Comparison of ENCODE assay signal across 36 cellular contexts in the genomic region with DNA sequence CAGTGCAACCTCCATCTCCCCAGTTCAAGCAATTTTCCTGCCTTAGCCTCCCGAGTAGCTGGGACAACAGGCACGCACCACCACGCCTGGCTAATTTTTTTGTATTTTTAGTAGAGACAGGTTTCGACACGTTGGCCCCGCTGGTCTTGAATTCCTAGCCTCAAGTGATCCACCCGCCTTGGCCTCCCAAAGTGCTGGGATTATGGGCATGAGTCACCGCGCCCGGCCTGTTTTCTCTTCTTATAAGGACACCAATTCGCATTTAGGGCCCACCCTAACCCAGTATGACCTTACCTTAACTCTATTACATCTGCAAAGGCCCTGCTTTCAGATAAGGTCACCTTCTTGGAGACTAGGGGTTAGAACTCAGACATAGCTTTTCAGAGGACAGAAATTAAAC.
"Had no signal": no experiment of that assay in that cellular context is flagged by ENCODE, and none has a peak within 500 bp of the region (broad histone marks: within the 10 kb centered on the region; RNA-seq: fewer than 3 reads in every experiment).

No MANE protein-coding gene starts in this region.

- H3K9me3 Mint-ChIP-seq: activated CD4-positive, alpha-beta memory T cell treated with anti-CD3 and anti-CD28 coated beads, Interleukin-2, amount 10 ng/mL, durations not matched to agents 7 days and 5 days; activated naive CD8-positive, alpha-beta T cell treated with anti-CD3 and anti-CD28 coated beads for 36 hours; activated T-cell treated with anti-CD3 and anti-CD28 coated beads, Interleukin-2, amount 50 U/mL, for 72 hours; activated T-helper 17 cell treated with anti-CD3 and anti-CD28 coated beads, Interleukin-2, amount 50 U/mL, for 72 hours had no signal

- H3K27me3 ChIP-seq: brain microvascular endothelial cell, cardiac muscle cell, Peyer's patch had no signal

- H3K9me3 ChIP-seq: Peyer's patch had no signal

- H3K36me3 Mint-ChIP-seq: activated CD8-positive, alpha-beta memory T cell treated with anti-CD3 and anti-CD28 coated beads, Interleukin-2, amount 10 ng/mL, durations not matched to agents 7 days and 5 days; activated naive CD8-positive, alpha-beta T cell treated with anti-CD3 and anti-CD28 coated beads for 36 hours had no signal

- H3K36me3 ChIP-seq: brain microvascular endothelial cell, cardiac muscle cell, Peyer's patch, WERI-Rb-1 had no signal

- H3K27ac ChIP-seq: brain microvascular endothelial cell, cardiac muscle cell, Peyer's patch, WERI-Rb-1 had no signal

- DNase-seq: activated CD4-positive, alpha-beta memory T cell treated with anti-CD3 and anti-CD28 coated beads, Interleukin-2, amount 10 ng/mL, durations not matched to agents 7 days and 5 days; activated CD4-positive, alpha-beta T cell treated with anti-CD3 and anti-CD28 coated beads for 1 hour; activated CD4-positive, alpha-beta T cell treated with anti-CD3 and anti-CD28 coated beads for 48 hours; activated CD4-positive, CD25-positive, alpha-beta regulatory T cell; activated CD8-positive, alpha-beta memory T cell treated with anti-CD3 and anti-CD28 coated beads for 24 hours; activated CD8-positive, alpha-beta memory T cell treated with anti-CD3 and anti-CD28 coated beads, Interleukin-2, amount 10 ng/mL, durations not matched to agents 7 days and 5 days; activated effector memory CD4-positive, alpha-beta T cell treated with anti-CD3 and anti-CD28 coated beads, Interleukin-2, amount 50 U/mL, for 16 hours; activated naive CD4-positive, alpha-beta T cell; activated naive CD4-positive, alpha-beta T cell treated with anti-CD3 and anti-CD28 coated beads, Interleukin-2, amount 50 U/mL, for 16 hours; activated naive CD8-positive, alpha-beta T cell treated with anti-CD3 and anti-CD28 coated beads for 36 hours; activated T-cell treated with anti-CD3 and anti-CD28 coated beads, Interleukin-2, amount 50 U/mL, for 1 hour; activated T-cell treated with anti-CD3 and anti-CD28 coated beads, Interleukin-2, amount 50 U/mL, for 72 hours; amniotic stem cell; aorta; brain microvascular endothelial cell; Karpas-422; KBM-7; NCI-H1048; NCI-H1105 treated with DMSO at 0.1 percent for 48 hours; NCI-H1436; NCI-H1694; NCI-H1930; NCI-H2081 treated with DMSO at 0.1 percent for 48 hours; NCI-H226; NCI-H446 treated with DMSO at 0.1 percent for 48 hours; NCI-H524; Peyer's patch; Right ventricle myocardium superior; RPMI8226; SW 1271; T-helper 1 cell; T-helper 2 cell; T-helper 9 cell; WERI-Rb-1 had no signal

- H3K4me3 ChIP-seq: cardiac muscle cell, Peyer's patch had no signal

- H3K27ac Mint-ChIP-seq: activated CD4-positive, alpha-beta memory T cell treated with anti-CD3 and anti-CD28 coated beads, Interleukin-2, amount 10 ng/mL, durations not matched to agents 7 days and 5 days; activated CD8-positive, alpha-beta memory T cell treated with anti-CD3 and anti-CD28 coated beads, Interleukin-2, amount 10 ng/mL, durations not matched to agents 7 days and 5 days; activated naive CD8-positive, alpha-beta T cell treated with anti-CD3 and anti-CD28 coated beads for 36 hours; activated T-cell treated with anti-CD3 and anti-CD28 coated beads, Interleukin-2, amount 50 U/mL, for 72 hours; activated T-helper 17 cell treated with anti-CD3 and anti-CD28 coated beads, Interleukin-2, amount 50 U/mL, for 72 hours had no signal

- H3K4me3 Mint-ChIP-seq: activated CD4-positive, alpha-beta memory T cell treated with anti-CD3 and anti-CD28 coated beads, Interleukin-2, amount 10 ng/mL, durations not matched to agents 7 days and 5 days; activated CD8-positive, alpha-beta memory T cell treated with anti-CD3 and anti-CD28 coated beads, Interleukin-2, amount 10 ng/mL, durations not matched to agents 7 days and 5 days; activated naive CD8-positive, alpha-beta T cell treated with anti-CD3 and anti-CD28 coated beads for 36 hours; activated T-cell treated with anti-CD3 and anti-CD28 coated beads, Interleukin-2, amount 50 U/mL, for 72 hours; activated T-helper 17 cell treated with anti-CD3 and anti-CD28 coated beads, Interleukin-2, amount 50 U/mL, for 72 hours had no signal

- ATAC-seq: activated CD8-positive, alpha-beta memory T cell treated with anti-CD3 and anti-CD28 coated beads, Interleukin-2, amount 10 ng/mL, durations not matched to agents 7 days and 5 days; activated T-cell treated with anti-CD3 and anti-CD28 coated beads, Interleukin-2, amount 50 U/mL, for 72 hours; activated T-helper 17 cell treated with anti-CD3 and anti-CD28 coated beads, Interleukin-2, amount 50 U/mL, for 72 hours had no signal

- H3K27me3 Mint-ChIP-seq: activated CD4-positive, alpha-beta memory T cell treated with anti-CD3 and anti-CD28 coated beads, Interleukin-2, amount 10 ng/mL, durations not matched to agents 7 days and 5 days; activated CD8-positive, alpha-beta memory T cell treated with anti-CD3 and anti-CD28 coated beads, Interleukin-2, amount 10 ng/mL, durations not matched to agents 7 days and 5 days; activated naive CD8-positive, alpha-beta T cell treated with anti-CD3 and anti-CD28 coated beads for 36 hours; activated T-helper 17 cell treated with anti-CD3 and anti-CD28 coated beads, Interleukin-2, amount 50 U/mL, for 72 hours had no signal

- H3K4me1 Mint-ChIP-seq: activated CD4-positive, alpha-beta memory T cell treated with anti-CD3 and anti-CD28 coated beads, Interleukin-2, amount 10 ng/mL, durations not matched to agents 7 days and 5 days; activated CD8-positive, alpha-beta memory T cell treated with anti-CD3 and anti-CD28 coated beads, Interleukin-2, amount 10 ng/mL, durations not matched to agents 7 days and 5 days; activated naive CD8-positive, alpha-beta T cell treated with anti-CD3 and anti-CD28 coated beads for 36 hours had no signal
